In the genomic region with DNA sequence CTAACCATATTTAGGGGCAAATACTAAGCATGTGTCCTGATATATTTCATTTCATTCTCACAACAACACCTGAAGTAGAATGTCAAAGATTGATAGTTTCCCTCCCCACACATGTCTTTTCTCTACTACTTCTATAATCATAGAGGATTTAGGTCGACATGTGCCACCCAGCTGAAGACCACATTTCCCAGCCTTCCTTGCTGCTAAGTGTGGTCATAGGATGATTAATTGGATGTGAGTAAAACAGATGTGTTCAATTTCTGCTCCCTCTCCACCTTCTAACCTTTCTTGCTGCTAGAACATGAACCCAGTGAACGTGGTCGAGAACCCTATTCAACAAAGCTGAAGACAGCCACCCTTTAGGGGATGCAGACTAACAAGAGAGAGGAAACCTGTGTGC, we compare ENCODE assay signal across 25 cellular contexts. TPM values are rescaled to one million over a fixed set of nuclear protein-coding genes. Genes with fewer than 3 reads are reported as not detected.
"Had no signal": no experiment of that assay in that cellular context is flagged by ENCODE, and none has a peak within 500 bp of the region (broad histone marks: within the 10 kb centered on the region; RNA-seq: fewer than 3 reads in every experiment).

No MANE protein-coding gene starts in this region.

- H3K27ac ChIP-seq: coronary artery, dorsolateral prefrontal cortex, esophagus squamous epithelium, gastrocnemius medialis, heart right ventricle, left lung, lower lobe of right lung had no signal

- DNase-seq: dermis blood vessel endothelial cell; dorsolateral prefrontal cortex; effector CD4-positive, alpha-beta T cell; effector memory CD4-positive, alpha-beta T cell; esophagus squamous epithelium; foreskin melanocyte; gastrocnemius medialis; glutamatergic neuron; head of caudate nucleus; heart right ventricle; hippocampal formation; left cardiac atrium; left lung; left ventricle myocardium superior; lower lobe of right lung; mesendoderm; midbrain; naive thymus-derived CD4-positive, alpha-beta T cell had no signal

- FAIRE-seq: colon, endothelial cell of umbilical vein, islet of Langerhans, keratinocyte had no signal

- H3K4me1 ChIP-seq: esophagus squamous epithelium, gastrocnemius medialis, heart right ventricle, left lung, lower lobe of right lung had no signal

- H3K36me3 ChIP-seq: esophagus squamous epithelium, gastrocnemius medialis, heart right ventricle, left lung, lower lobe of right lung had no signal

- H3K4me3 ChIP-seq: coronary artery, dorsolateral prefrontal cortex, esophagus squamous epithelium, gastrocnemius medialis, heart right ventricle, left lung, lower lobe of right lung had no signal

- ATAC-seq: gastrocnemius medialis; heart right ventricle; left cardiac atrium; left lung; left ventricle myocardium superior; lower lobe of right lung; naive thymus-derived CD4-positive, alpha-beta T cell had no signal

- H3K27me3 ChIP-seq: esophagus squamous epithelium, gastrocnemius medialis had no signal

- H3K9me3 ChIP-seq: esophagus squamous epithelium, gastrocnemius medialis, left lung, lower lobe of right lung had no signal

RNA-seq across cellular contexts. Expression of a gene that starts 18.8 kb away (rescaled TPM):
- total RNA-seq: dermis blood vessel endothelial cell, endothelial cell of umbilical vein, glomerular endothelial cell, lung microvascular endothelial cell had no signal
- polyA plus RNA-seq: endothelial cell of umbilical vein had no signal
